ENCODE assay signal across 10 cellular contexts in the genomic region with DNA sequence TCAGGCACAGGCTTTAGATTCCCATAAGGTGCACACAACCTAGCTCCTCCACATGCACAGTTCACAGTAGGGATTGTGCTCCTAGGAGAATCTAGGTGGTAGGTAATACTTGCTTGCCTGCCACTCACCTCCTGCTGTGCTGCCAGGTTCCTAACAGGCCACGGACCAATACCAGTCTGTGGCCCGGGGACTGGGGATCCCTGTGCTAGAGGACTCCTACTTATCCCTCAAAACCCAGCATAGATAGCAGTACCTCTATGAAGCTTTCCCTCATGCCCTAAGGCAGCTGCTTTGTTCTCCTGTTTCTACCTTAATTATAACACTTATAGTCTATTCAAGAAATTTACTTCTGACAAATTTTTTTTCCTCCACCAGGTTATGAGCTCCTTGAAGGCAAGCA. TPM values are rescaled to one million over a fixed set of nuclear protein-coding genes. Genes with fewer than 3 reads are reported as not detected.
"Had no signal": no experiment of that assay in that cellular context is flagged by ENCODE, and none has a peak within 500 bp of the region (broad histone marks: within the 10 kb centered on the region; RNA-seq: fewer than 3 reads in every experiment).

No MANE protein-coding gene starts in this region.

- H3K27ac Mint-ChIP-seq: HFFc6 had no signal

- H3K36me3 ChIP-seq: HAP-1 had no signal

- H3K4me1 ChIP-seq: HAP-1 had no signal

- H3K9me3 Mint-ChIP-seq: HFFc6 had no signal

- H2AFZ ChIP-seq: GM23248 had no signal

- H3K4me3 ChIP-seq: GM23248, HAP-1, K562 had no signal

- H3K9ac ChIP-seq: GM23248 had no signal

- ATAC-seq: HCT116, HepG2, K562 had no signal

- FAIRE-seq: HepG2, K562 had no signal

- H3K4me3 Mint-ChIP-seq: HFFc6 had no signal

- H3K27ac ChIP-seq: GM23248, HL-60 had no signal

- DNase-seq: GM23248, GOT3, H7, HFFc6, KG1 had no signal

- H3K9me3 ChIP-seq: HAP-1 had no signal

RNA-seq across cellular contexts. Expression of gene ARHGAP20, which starts 36.7 kb away (rescaled TPM):
- total RNA-seq: HepG2 had no signal
- polyA plus RNA-seq: HepG2, K562 had no signal
